1 cellular context compared by ENCODE assay signal in genomic region chr7:155807805-155808550, GRCh38.
A peak's percentile ranks its signal among the peaks of the same experiment; 100 is the strongest.
TF ChIP-seq lines count a peak whose summit lies in the region.

No MANE protein-coding gene starts in this region.

TF ChIP-seq in HepG2, 621 proteins besides CTCF, POLR2A, EP300 and RAD21 (continued from another document and continues in another):
- TF ChIP-seq, protein P1, sequence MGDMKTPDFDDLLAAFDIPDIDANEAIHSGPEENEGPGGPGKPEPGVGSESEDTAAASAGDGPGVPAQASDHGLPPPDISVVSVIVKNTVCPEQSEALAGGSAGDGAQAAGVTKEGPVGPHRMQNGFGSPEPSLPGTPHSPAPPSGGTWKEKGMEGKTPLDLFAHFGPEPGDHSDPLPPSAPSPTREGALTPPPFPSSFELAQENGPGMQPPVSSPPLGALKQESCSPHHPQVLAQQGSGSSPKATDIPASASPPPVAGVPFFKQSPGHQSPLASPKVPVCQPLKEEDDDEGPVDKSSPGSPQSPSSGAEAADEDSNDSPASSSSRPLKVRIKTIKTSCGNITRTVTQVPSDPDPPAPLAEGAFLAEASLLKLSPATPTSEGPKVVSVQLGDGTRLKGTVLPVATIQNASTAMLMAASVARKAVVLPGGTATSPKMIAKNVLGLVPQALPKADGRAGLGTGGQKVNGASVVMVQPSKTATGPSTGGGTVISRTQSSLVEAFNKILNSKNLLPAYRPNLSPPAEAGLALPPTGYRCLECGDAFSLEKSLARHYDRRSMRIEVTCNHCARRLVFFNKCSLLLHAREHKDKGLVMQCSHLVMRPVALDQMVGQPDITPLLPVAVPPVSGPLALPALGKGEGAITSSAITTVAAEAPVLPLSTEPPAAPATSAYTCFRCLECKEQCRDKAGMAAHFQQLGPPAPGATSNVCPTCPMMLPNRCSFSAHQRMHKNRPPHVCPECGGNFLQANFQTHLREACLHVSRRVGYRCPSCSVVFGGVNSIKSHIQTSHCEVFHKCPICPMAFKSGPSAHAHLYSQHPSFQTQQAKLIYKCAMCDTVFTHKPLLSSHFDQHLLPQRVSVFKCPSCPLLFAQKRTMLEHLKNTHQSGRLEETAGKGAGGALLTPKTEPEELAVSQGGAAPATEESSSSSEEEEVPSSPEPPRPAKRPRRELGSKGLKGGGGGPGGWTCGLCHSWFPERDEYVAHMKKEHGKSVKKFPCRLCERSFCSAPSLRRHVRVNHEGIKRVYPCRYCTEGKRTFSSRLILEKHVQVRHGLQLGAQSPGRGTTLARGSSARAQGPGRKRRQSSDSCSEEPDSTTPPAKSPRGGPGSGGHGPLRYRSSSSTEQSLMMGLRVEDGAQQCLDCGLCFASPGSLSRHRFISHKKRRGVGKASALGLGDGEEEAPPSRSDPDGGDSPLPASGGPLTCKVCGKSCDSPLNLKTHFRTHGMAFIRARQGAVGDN (CRISPR knock-in tag; IDR thresholded peaks at IDR 0.05), result no peak; the same call in 1 of the 2 replicates
- TF ChIP-seq MTF2 (CRISPR knock-in tag; IDR thresholded peaks at IDR 0.05; ENCODE audit: borderline replicate concordance) (no peak), HNRNPH1 (optimal IDR thresholded peaks at IDR 0.05; ENCODE audit: low read depth, low read length) (no peak), ARNTL (CRISPR knock-in tag; IDR thresholded peaks at IDR 0.05) (peak; percentile 9; the same call in 1 of the 2 replicates), TARDBP (CRISPR knock-in tag; IDR thresholded peaks at IDR 0.05) (no peak), SNAPC2 (CRISPR knock-in tag; IDR thresholded peaks at IDR 0.05) (no peak), ZNF720 (CRISPR knock-in tag; IDR thresholded peaks at IDR 0.05) (no peak), HHEX (CRISPR knock-in tag; IDR thresholded peaks at IDR 0.05) (no peak), RNF219 (CRISPR knock-in tag; IDR thresholded peaks at IDR 0.05) (no peak), RFXAP (CRISPR knock-in tag; IDR thresholded peaks at IDR 0.05; ENCODE audit: borderline replicate concordance) (0 out of 2 replicates have a peak, but pooled peaks have one; percentile 45), ATF1 (CRISPR knock-in tag; IDR thresholded peaks at IDR 0.05) (no peak), TRIM22 (IDR thresholded peaks at IDR 0.05) (no peak), AKAP8 (CRISPR knock-in tag; IDR thresholded peaks at IDR 0.05) (0 out of 2 replicates have a peak, but pooled peaks have one; percentile 45), RORA (CRISPR knock-in tag; IDR thresholded peaks at IDR 0.05) (no peak), ARID5B (CRISPR knock-in tag; IDR thresholded peaks at IDR 0.05) (0 out of 2 replicates have a peak, but pooled peaks have one; percentile 6), CSRNP1 (CRISPR knock-in tag; IDR thresholded peaks at IDR 0.05) (no peak), MYNN (CRISPR knock-in tag; IDR thresholded peaks at IDR 0.05; ENCODE audit: low read depth) (no peak), ISX (CRISPR knock-in tag; conservative IDR thresholded peaks at IDR 0.05) (no peak), ZNF337 (CRISPR knock-in tag; IDR thresholded peaks at IDR 0.05; ENCODE audit: borderline replicate concordance, low read depth) (no peak), ZC3H13 (CRISPR knock-in tag; IDR thresholded peaks at IDR 0.05) (no peak), ZNF776 (CRISPR knock-in tag; IDR thresholded peaks at IDR 0.05) (no peak), DMAP1 (CRISPR knock-in tag; IDR thresholded peaks at IDR 0.05) (no peak), POGK (CRISPR knock-in tag; conservative IDR thresholded peaks at IDR 0.05) (no peak), ZNF20 (CRISPR knock-in tag; IDR thresholded peaks at IDR 0.05) (no peak), ZNF329 (CRISPR knock-in tag; IDR thresholded peaks at IDR 0.05; ENCODE audit: low read depth) (no peak), ZNF333 (CRISPR knock-in tag; IDR thresholded peaks at IDR 0.05; ENCODE audit: borderline replicate concordance) (no peak), POLR2AphosphoS5 (IDR thresholded peaks at IDR 0.05; ENCODE audit: low read depth, low read length) (0 out of 2 replicates have a peak, but pooled peaks have one; percentile 44), MAF1 (CRISPR knock-in tag; IDR thresholded peaks at IDR 0.05; ENCODE audit: borderline replicate concordance) (no peak)
- TF ChIP-seq, protein P2, sequence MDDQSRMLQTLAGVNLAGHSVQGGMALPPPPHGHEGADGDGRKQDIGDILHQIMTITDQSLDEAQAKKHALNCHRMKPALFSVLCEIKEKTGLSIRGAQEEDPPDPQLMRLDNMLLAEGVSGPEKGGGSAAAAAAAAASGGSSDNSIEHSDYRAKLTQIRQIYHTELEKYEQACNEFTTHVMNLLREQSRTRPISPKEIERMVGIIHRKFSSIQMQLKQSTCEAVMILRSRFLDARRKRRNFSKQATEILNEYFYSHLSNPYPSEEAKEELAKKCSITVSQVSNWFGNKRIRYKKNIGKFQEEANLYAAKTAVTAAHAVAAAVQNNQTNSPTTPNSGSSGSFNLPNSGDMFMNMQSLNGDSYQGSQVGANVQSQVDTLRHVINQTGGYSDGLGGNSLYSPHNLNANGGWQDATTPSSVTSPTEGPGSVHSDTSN (CRISPR knock-in tag; IDR thresholded peaks at IDR 0.05; ENCODE audit: borderline replicate concordance), result no peak
- TF ChIP-seq, protein P3, sequence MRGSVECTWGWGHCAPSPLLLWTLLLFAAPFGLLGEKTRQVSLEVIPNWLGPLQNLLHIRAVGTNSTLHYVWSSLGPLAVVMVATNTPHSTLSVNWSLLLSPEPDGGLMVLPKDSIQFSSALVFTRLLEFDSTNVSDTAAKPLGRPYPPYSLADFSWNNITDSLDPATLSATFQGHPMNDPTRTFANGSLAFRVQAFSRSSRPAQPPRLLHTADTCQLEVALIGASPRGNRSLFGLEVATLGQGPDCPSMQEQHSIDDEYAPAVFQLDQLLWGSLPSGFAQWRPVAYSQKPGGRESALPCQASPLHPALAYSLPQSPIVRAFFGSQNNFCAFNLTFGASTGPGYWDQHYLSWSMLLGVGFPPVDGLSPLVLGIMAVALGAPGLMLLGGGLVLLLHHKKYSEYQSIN (CRISPR knock-in tag; IDR thresholded peaks at IDR 0.05; ENCODE audit: borderline replicate concordance), result no peak
- TF ChIP-seq, protein P4, sequence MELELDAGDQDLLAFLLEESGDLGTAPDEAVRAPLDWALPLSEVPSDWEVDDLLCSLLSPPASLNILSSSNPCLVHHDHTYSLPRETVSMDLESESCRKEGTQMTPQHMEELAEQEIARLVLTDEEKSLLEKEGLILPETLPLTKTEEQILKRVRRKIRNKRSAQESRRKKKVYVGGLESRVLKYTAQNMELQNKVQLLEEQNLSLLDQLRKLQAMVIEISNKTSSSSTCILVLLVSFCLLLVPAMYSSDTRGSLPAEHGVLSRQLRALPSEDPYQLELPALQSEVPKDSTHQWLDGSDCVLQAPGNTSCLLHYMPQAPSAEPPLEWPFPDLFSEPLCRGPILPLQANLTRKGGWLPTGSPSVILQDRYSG (CRISPR knock-in tag; IDR thresholded peaks at IDR 0.05), result no peak
